ENCODE assay signal across 22 cellular contexts in genomic region chr20:7366189-7366588, GRCh38.
"Had no signal": no experiment of that assay in that cellular context is flagged by ENCODE, and none has a peak within 500 bp of the region (broad histone marks: within the 10 kb centered on the region; RNA-seq: fewer than 3 reads in every experiment).

No MANE protein-coding gene starts in this region.

- H3K4me1 Mint-ChIP-seq: IgD-negative memory B cell had no signal

- H3K9me2 ChIP-seq: SK-N-SH had no signal

- H3K27me3 ChIP-seq: SJSA1 had no signal

- H3K4me2 ChIP-seq: SK-N-SH had no signal

- H3K9ac ChIP-seq: SK-N-SH had no signal

- H3K4me1 ChIP-seq: SJSA1 had no signal

- ATAC-seq: K562 had no signal

- H3K27ac Mint-ChIP-seq: IgD-negative memory B cell had no signal

- H3K36me3 ChIP-seq: SJSA1 had no signal

- H3K9me3 ChIP-seq: SJSA1, SK-N-SH had no signal

- H3K27me3 Mint-ChIP-seq: IgD-negative memory B cell had no signal

- H3K27ac ChIP-seq: SJSA1 had no signal

- H3K4me3 ChIP-seq: K562, SJSA1 had no signal

- DNase-seq: NCI-H1092, NCI-H1105 treated with DMSO at 0.1 percent for 48 hours, NCI-H1417 treated with DMSO at 0.1 percent for 48 hours, NCI-H146, NCI-H187, NCI-H2029, NCI-H2081 treated with DMSO at 0.1 percent for 48 hours, NCI-H2171, NCI-H226, NCI-H446, NCI-H510A, NCI-H524 treated with DMSO at 0.1 percent for 48 hours, NCI-H69, Right ventricle myocardium superior, RPMI8226, SIG-M5, SK-N-SH, SW 1271, T-helper 1 cell had no signal
